9 cellular contexts compared by ENCODE assay signal in the genomic region with DNA sequence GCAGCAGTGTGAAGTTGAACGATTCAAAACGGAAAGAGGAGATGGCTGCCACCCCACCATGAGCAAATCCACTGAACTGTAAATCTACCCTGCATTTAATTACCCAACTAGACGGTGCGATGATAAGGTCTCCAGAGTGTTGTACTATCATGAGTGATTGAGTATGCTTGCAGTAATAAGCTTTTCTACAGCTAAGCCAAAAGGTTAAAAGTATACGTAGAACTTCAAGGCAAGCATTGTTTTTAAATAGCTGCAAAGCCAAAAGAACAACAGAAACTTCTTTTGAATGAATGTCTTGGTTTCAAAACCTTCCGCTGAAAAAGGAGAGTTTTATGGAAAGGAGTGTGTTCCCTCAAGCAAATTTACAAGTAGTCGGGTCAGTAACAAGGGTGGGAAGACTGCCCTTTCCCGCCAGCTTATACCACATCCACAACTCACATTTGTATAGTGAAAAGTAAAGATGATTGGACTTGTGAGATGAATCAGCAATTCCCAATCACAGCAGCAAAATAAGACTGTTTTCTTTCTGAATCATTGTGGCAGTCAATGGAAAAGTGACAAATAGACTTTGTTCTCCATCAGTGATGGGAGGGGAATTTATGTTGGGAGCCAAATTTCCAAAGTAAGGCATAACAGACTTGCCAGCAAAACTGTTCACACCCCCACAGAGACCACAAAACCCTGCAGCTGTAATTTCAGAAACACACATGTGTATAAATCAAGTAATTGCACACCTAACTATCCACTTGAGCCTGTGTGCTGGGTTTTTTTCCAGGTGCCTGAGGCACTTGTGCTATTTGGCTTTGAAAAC.
DNase-seq lines count a peak whose midpoint lies in the region; ATAC-seq and TF ChIP-seq lines count a peak whose summit lies in the region.
"Had no signal": no experiment of that assay in that cellular context is flagged by ENCODE, and none has a peak within 500 bp of the region (broad histone marks: within the 10 kb centered on the region; RNA-seq: fewer than 3 reads in every experiment).

No MANE protein-coding gene starts in this region.

- no peaks in the 10 kb centered on the region for H3K27me3 ChIP-seq in Peyer's patch

- H3K27ac ChIP-seq in HEK293 (ENCODE audit: extremely low read depth, low read depth, low read length), result peak overlapping the region; percentile 80
- H3K27ac ChIP-seq in Peyer's patch, result no peak overlapping the region
- H3K27ac ChIP-seq: prostate gland had no signal

- H3K4me3 ChIP-seq in HEK293 (ENCODE audit: low read depth, low read length) (no peak overlapping the region), fibroblast of mammary gland (ENCODE audit: control insufficient read depth, low read depth, low read length) (no peak overlapping the region), Peyer's patch (no peak overlapping the region)
- H3K4me3 ChIP-seq: prostate gland had no signal

- DNase-seq in NCI-H526 treated with DMSO at 0.1 percent for 48 hours (lab: John Stamatoyannopoulos, UW) (peak; percentile 56), fibroblast of mammary gland (ENCODE audit: low read depth) (peak; percentile 84), osteocyte (ENCODE audit: extremely low spot score, unreplicated experiment) (no peak), Peyer's patch (no peak), G401 (ENCODE audit: low spot score) (no peak), NOMO-1 treated with DMSO at 0.1 percent for 48 hours (lab: John Stamatoyannopoulos, UW; ENCODE audit: unreplicated experiment) (no peak)

- no peaks in the 10 kb centered on the region for H3K27me3 Mint-ChIP-seq in osteocyte (ENCODE audit: unreplicated experiment)

- ATAC-seq in GM21447 (IDR thresholded peaks at IDR 0.05; ENCODE audit: unreplicated experiment), result no peak

- TF ChIP-seq CTCF in HEK293 (tag by site-specific recombination; IDR thresholded peaks at IDR 0.05) (no peak), fibroblast of mammary gland (conservative IDR thresholded peaks at IDR 0.05; ENCODE audit: control insufficient read depth, insufficient read depth, low read depth, low read length) (no peak), osteocyte (IDR thresholded peaks at IDR 0.05) (no peak), Peyer's patch (IDR thresholded peaks at IDR 0.05) (no peak)

- no peaks in the 10 kb centered on the region for H3K9me3 ChIP-seq in HEK293 (ENCODE audit: control insufficient read depth, insufficient read depth, low read depth, low read length)
- H3K9me3 ChIP-seq in Peyer's patch, result no peaks in the 10 kb centered on the region
- H3K9me3 ChIP-seq: prostate gland had no signal

- H3K4me1 Mint-ChIP-seq in osteocyte (ENCODE audit: unreplicated experiment), result peaks cover 20% of the 10 kb centered on the region

- peak overlapping the region; percentile 49 for H3K27ac Mint-ChIP-seq in osteocyte (ENCODE audit: unreplicated experiment)

- POLR2A ChIA-PET in HEK293 (lab: Yijun Ruan, JAX), result no interaction called here

- TF ChIP-seq POLR2A in Peyer's patch (IDR thresholded peaks at IDR 0.05), result no peak

- peaks cover 15% of the 10 kb centered on the region; the same call in 1 of the 2 replicates for H3K4me1 ChIP-seq in HEK293 (ENCODE audit: control insufficient read depth, insufficient read depth, low read length)
- H3K4me1 ChIP-seq in Peyer's patch, result no peaks in the 10 kb centered on the region
- H3K4me1 ChIP-seq: prostate gland had no signal

- peak overlapping the region; percentile 34 for H3K4me3 Mint-ChIP-seq in osteocyte (ENCODE audit: unreplicated experiment)

- no peaks in the 10 kb centered on the region for H3K9me3 Mint-ChIP-seq in osteocyte (ENCODE audit: unreplicated experiment)

- H3K36me3 ChIP-seq in HEK293 (ENCODE audit: control insufficient read depth in 2 of 2, insufficient read depth in 1 of 2, low read length in 2 of 2) (no peaks in the 10 kb centered on the region), Peyer's patch (no peaks in the 10 kb centered on the region)
- H3K36me3 ChIP-seq: prostate gland had no signal

- CTCF ChIA-PET in HEK293 (lab: Yijun Ruan, JAX), result interaction anchor here (0.6 kb wide), 1 partner anchor 190 kb away, joined by 3 read pairs; no protein-coding TSS in a partner anchor

- H3K36me3 Mint-ChIP-seq in osteocyte (ENCODE audit: unreplicated experiment), result no peaks in the 10 kb centered on the region

- in situ Hi-C loops in G401 (cut with HindIII; ENCODE audit: low sequenced_read_pairs), result no loop called here

TF ChIP-seq in HEK293, 187 proteins besides CTCF, POLR2A, EP300 and RAD21 (continues in another document):
- TF ChIP-seq ZNF658 (tag by site-specific recombination; IDR thresholded peaks at IDR 0.05) (no peak), ZNF785 (tag by site-specific recombination; IDR thresholded peaks at IDR 0.05) (no peak), GLIS1 (tag by site-specific recombination; IDR thresholded peaks at IDR 0.05) (peak; percentile 80), ZBTB1 (tag by site-specific recombination; IDR thresholded peaks at IDR 0.05) (0 out of 2 replicates have a peak, but pooled peaks have one; percentile 40), ZBTB8A (tag by site-specific recombination; IDR thresholded peaks at IDR 0.05) (peak; percentile 33; the same call in 1 of the 2 replicates), SP3 (tag by site-specific recombination; IDR thresholded peaks at IDR 0.05) (no peak), ZNF571 (tag by site-specific recombination; IDR thresholded peaks at IDR 0.05) (no peak), ZBTB21 (tag by site-specific recombination; IDR thresholded peaks at IDR 0.05) (no peak), ZSCAN16 (tag by site-specific recombination; IDR thresholded peaks at IDR 0.05) (no peak), ZNF510 (tag by site-specific recombination; IDR thresholded peaks at IDR 0.05; ENCODE audit: insufficient replicate concordance) (no peak), ZNF433 (tag by site-specific recombination; IDR thresholded peaks at IDR 0.05; ENCODE audit: low read depth) (no peak), SP2 (tag by site-specific recombination; IDR thresholded peaks at IDR 0.05) (no peak), ZNF366 (tag by site-specific recombination; conservative IDR thresholded peaks at IDR 0.05) (peak; percentile 58; the same call in 1 of the 2 replicates), ZNF654 (tag by site-specific recombination; IDR thresholded peaks at IDR 0.05; ENCODE audit: low read depth) (no peak; the same call in 1 of the 2 replicates)
- TF ChIP-seq, protein P1, sequence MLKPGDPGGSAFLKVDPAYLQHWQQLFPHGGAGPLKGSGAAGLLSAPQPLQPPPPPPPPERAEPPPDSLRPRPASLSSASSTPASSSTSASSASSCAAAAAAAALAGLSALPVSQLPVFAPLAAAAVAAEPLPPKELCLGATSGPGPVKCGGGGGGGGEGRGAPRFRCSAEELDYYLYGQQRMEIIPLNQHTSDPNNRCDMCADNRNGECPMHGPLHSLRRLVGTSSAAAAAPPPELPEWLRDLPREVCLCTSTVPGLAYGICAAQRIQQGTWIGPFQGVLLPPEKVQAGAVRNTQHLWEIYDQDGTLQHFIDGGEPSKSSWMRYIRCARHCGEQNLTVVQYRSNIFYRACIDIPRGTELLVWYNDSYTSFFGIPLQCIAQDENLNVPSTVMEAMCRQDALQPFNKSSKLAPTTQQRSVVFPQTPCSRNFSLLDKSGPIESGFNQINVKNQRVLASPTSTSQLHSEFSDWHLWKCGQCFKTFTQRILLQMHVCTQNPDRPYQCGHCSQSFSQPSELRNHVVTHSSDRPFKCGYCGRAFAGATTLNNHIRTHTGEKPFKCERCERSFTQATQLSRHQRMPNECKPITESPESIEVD (tag by site-specific recombination; IDR thresholded peaks at IDR 0.05), result peak; percentile 92
- TF ChIP-seq, protein P2, sequence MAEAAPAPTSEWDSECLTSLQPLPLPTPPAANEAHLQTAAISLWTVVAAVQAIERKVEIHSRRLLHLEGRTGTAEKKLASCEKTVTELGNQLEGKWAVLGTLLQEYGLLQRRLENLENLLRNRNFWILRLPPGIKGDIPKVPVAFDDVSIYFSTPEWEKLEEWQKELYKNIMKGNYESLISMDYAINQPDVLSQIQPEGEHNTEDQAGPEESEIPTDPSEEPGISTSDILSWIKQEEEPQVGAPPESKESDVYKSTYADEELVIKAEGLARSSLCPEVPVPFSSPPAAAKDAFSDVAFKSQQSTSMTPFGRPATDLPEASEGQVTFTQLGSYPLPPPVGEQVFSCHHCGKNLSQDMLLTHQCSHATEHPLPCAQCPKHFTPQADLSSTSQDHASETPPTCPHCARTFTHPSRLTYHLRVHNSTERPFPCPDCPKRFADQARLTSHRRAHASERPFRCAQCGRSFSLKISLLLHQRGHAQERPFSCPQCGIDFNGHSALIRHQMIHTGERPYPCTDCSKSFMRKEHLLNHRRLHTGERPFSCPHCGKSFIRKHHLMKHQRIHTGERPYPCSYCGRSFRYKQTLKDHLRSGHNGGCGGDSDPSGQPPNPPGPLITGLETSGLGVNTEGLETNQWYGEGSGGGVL (tag by site-specific recombination; IDR thresholded peaks at IDR 0.05), result no peak
- TF ChIP-seq, protein P3, sequence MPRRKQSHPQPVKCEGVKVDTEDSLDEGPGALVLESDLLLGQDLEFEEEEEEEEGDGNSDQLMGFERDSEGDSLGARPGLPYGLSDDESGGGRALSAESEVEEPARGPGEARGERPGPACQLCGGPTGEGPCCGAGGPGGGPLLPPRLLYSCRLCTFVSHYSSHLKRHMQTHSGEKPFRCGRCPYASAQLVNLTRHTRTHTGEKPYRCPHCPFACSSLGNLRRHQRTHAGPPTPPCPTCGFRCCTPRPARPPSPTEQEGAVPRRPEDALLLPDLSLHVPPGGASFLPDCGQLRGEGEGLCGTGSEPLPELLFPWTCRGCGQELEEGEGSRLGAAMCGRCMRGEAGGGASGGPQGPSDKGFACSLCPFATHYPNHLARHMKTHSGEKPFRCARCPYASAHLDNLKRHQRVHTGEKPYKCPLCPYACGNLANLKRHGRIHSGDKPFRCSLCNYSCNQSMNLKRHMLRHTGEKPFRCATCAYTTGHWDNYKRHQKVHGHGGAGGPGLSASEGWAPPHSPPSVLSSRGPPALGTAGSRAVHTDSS (tag by site-specific recombination; IDR thresholded peaks at IDR 0.05), result 0 out of 2 replicates have a peak, but pooled peaks have one; percentile 5

Comparison
In these comparisons a context has a peak if more than half of its experiments do, and no peak if none do; other contexts are left out.
1. DNase-seq: peak in NCI-H526 treated with DMSO at 0.1 percent for 48 hours (single experiment) and fibroblast of mammary gland (single experiment); none in osteocyte (single experiment), Peyer's patch (0 of 3), G401 (single experiment) and NOMO-1 treated with DMSO at 0.1 percent for 48 hours (single experiment).